ENCODE assay signal across 8 cellular contexts in genomic region chr19:17245535-17245984, GRCh38.
A peak's percentile ranks its signal among the peaks of the same experiment; 100 is the strongest.
DNase-seq lines count a peak whose midpoint lies in the region; ATAC-seq lines count a peak whose summit lies in the region.

Gene NR2F6 (minus strand): TSS chr19:17245919. CDS start chr19:17245220, 699 bp downstream.

- no peaks in the 10 kb centered on the region for H3K9me3 Mint-ChIP-seq in activated naive CD8-positive, alpha-beta T cell treated with anti-CD3 and anti-CD28 coated beads, Interleukin-2, amount 50 U/mL, for 24 hours

- WGBS in iPS DF 6.9 (ENCODE audit: insufficient coverage, insufficient read length), result no CpG with 5 or more reads among the region's 72 CpGs

- peaks cover 12% of the 10 kb centered on the region for H3K4me1 ChIP-seq in iPS DF 6.9 (ENCODE audit: control insufficient read depth, insufficient read depth, low read length)

- H3K4me1 Mint-ChIP-seq in activated naive CD8-positive, alpha-beta T cell treated with anti-CD3 and anti-CD28 coated beads, Interleukin-2, amount 50 U/mL, for 24 hours, result peaks cover 12% of the 10 kb centered on the region

- H3K4me3 ChIP-seq in iPS DF 6.9 (ENCODE audit: low read length) (peak within 1 kb of the TSS; percentile 97), skin epidermis (peak within 1 kb of the TSS; percentile 54 to 83 (median 63))

- no peaks in the 10 kb centered on the region for H3K27me3 ChIP-seq in iPS DF 6.9 (ENCODE audit: control insufficient read depth, insufficient read depth, low read length)

- H3K27ac ChIP-seq in iPS DF 6.9 (ENCODE audit: low read length), result no peak within 1 kb of the TSS
- peak within 1 kb of the TSS; percentile 13 to 91 (median 84) for H3K27ac ChIP-seq in skin epidermis

- peak within 1 kb of the TSS; percentile 73 for H3K4me3 Mint-ChIP-seq in activated naive CD8-positive, alpha-beta T cell treated with anti-CD3 and anti-CD28 coated beads, Interleukin-2, amount 50 U/mL, for 24 hours

- no peaks in the 10 kb centered on the region for H3K9me3 ChIP-seq in iPS DF 6.9 (ENCODE audit: control insufficient read depth, insufficient read depth, low read length)

- ATAC-seq in HG02840 (IDR thresholded peaks at IDR 0.05; ENCODE audit: low FRiP score, unreplicated experiment) (peak; percentile 62), GM19395 (IDR thresholded peaks at IDR 0.05; ENCODE audit: unreplicated experiment) (no peak)
- ATAC-seq in activated naive CD8-positive, alpha-beta T cell treated with anti-CD3 and anti-CD28 coated beads, Interleukin-2, amount 50 U/mL, for 24 hours, result no peak

- H3K36me3 ChIP-seq in iPS DF 6.9 (ENCODE audit: control insufficient read depth, insufficient read depth, low read length), result no peaks in the 10 kb centered on the region

- H3K36me3 Mint-ChIP-seq in activated naive CD8-positive, alpha-beta T cell treated with anti-CD3 and anti-CD28 coated beads, Interleukin-2, amount 50 U/mL, for 24 hours (ENCODE audit: low read depth), result no peaks in the 10 kb centered on the region

- DNase-seq in CD1c-positive myeloid dendritic cell (ENCODE audit: extremely low spot score), result peak; percentile 81
- no peak for DNase-seq in activated naive CD8-positive, alpha-beta T cell treated with anti-CD3 and anti-CD28 coated beads, Interleukin-2, amount 50 U/mL, for 24 hours
- no peak for DNase-seq in iPS DF 6.9 (ENCODE audit: low read depth, low spot score)
- DNase-seq in globus pallidus (ENCODE audit: low spot score), result no peak
- DNase-seq in DMS153 treated with DMSO at 0.1 percent for 48 hours (lab: John Stamatoyannopoulos, UW; ENCODE audit: unreplicated experiment), result no peak

- H3K27me3 Mint-ChIP-seq in activated naive CD8-positive, alpha-beta T cell treated with anti-CD3 and anti-CD28 coated beads, Interleukin-2, amount 50 U/mL, for 24 hours, result peaks cover 4% of the 10 kb centered on the region

- no peak within 1 kb of the TSS for H3K27ac Mint-ChIP-seq in activated naive CD8-positive, alpha-beta T cell treated with anti-CD3 and anti-CD28 coated beads, Interleukin-2, amount 50 U/mL, for 24 hours
